ENCODE assay signal across 8 cellular contexts in the genomic region with DNA sequence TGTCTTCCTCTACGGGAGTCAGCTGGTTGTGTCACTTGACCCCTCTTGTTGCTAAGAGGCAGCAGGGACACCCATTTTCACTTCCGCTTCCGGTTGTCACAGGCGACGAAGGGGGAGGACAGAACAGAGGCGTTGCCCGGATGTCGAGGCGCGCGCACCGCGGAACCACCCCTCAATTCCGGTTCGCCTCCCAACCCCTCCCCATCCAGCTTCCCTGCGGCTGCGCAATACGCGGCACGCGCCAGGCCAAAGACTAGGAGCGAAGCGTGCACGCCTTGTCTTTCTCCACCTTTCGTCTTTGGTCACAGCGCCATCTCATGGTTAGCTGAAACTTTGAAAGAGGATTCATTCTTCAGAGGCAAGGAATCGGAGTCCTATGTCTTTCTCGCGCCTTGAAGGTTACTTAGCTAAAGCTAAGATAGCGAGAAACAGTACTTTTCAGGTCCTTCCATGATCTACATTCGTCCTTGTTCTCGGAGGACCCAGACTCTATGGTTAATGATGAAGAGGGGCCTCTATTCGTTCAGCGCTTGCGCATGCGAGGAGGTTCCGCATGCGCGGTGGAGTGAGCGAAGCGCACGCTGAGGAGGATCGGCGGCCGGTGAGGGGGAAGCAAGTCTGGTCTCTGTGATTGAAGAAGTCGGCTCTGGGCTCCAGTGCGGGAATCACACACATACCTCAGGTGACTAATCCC. TPM values are rescaled to one million over a fixed set of nuclear protein-coding genes. Genes with fewer than 3 reads are reported as not detected.
A peak's percentile ranks its signal among the peaks of the same experiment; 100 is the strongest.
DNase-seq lines count a peak whose midpoint lies in the region; ATAC-seq and TF ChIP-seq lines count a peak whose summit lies in the region.

A gene (minus strand): TSS at position 30 of the 694 bp plus-strand sequence. CDS start 106 bp downstream, outside the sequence.
A gene (plus strand): TSS at position 554 of the 694 bp plus-strand sequence. CDS start 4,440 bp downstream, outside the sequence.

- no peaks in the 10 kb centered on the region for H3K27me3 ChIP-seq in KMS-11 (ENCODE audit: insufficient read depth, low read depth)
- no peaks in the 10 kb centered on the region for H3K27me3 ChIP-seq in Peyer's patch
- no peaks in the 10 kb centered on the region for H3K27me3 ChIP-seq in esophagus muscularis mucosa

- peak; percentile 98 for TF ChIP-seq CTCF in KMS-11 (conservative IDR thresholded peaks at IDR 0.05; ENCODE audit: low read depth, low read length)
- peak; percentile 78 to 100 (median 95) for TF ChIP-seq CTCF in Peyer's patch (IDR thresholded peaks at IDR 0.05)
- peak; percentile 87 to 96 (median 96) for TF ChIP-seq CTCF in esophagus muscularis mucosa (IDR thresholded peaks at IDR 0.05)

- peaks cover 68% of the 10 kb centered on the region for H3K4me1 Mint-ChIP-seq in activated T-cell treated with anti-CD3 and anti-CD28 coated beads, Interleukin-2, amount 50 U/mL, for 72 hours (ENCODE audit: low read depth)
- peaks cover 63% of the 10 kb centered on the region for H3K4me1 Mint-ChIP-seq in stimulated activated effector memory CD8-positive, alpha-beta T cell treated with anti-CD3 and anti-CD28 coated beads, Interleukin-12 subunit alpha, Interleukin-12 subunit beta, amount 100 ng/mL, for 72 hours

- H3K4me2 ChIP-seq in KMS-11 = peak within 1 kb of the TSS; percentile 78

- peak within 1 kb of the TSS; percentile 83 for H3K9ac ChIP-seq in KMS-11

- peak within 1 kb of the TSS; percentile 75 for H2AFZ ChIP-seq in KMS-11 (ENCODE audit: low read depth)

- H3K36me3 ChIP-seq in KMS-11 (ENCODE audit: insufficient read depth) = no peaks in the 10 kb centered on the region
- peaks cover 0 to 4% (median 0%) of the 10 kb centered on the region in 3 donors for H3K36me3 ChIP-seq in Peyer's patch
- peaks cover 0 to 16% (median 6%) of the 10 kb centered on the region in 4 donors for H3K36me3 ChIP-seq in esophagus muscularis mucosa

- under 1% methylated on average over 34 of the region's 47 CpGs for WGBS in esophagus muscularis mucosa

- H3K27ac ChIP-seq in KMS-11 (peak within 1 kb of the TSS; percentile 79), Peyer's patch (peak within 1 kb of the TSS; percentile 77 to 95 (median 90)), esophagus muscularis mucosa (replicated peaks in 1 of 4) (peak within 1 kb of the TSS; percentile 82 to 93 (median 90))

- H3K4me3 ChIP-seq in KMS-11 (IDR thresholded peaks at IDR 0.05; ENCODE audit: insufficient read depth, low read depth, low read length) (no peak within 1 kb of the TSS), Peyer's patch (peak within 1 kb of the TSS; percentile 61 to 80 (median 71)), esophagus muscularis mucosa (peak within 1 kb of the TSS; percentile 64 to 81 (median 72))

- peaks cover 50% of the 10 kb centered on the region for H3K4me1 ChIP-seq in KMS-11 (ENCODE audit: low read depth, poor library complexity, severe bottlenecking)
- peaks cover 0 to 45% (median 3%) of the 10 kb centered on the region in 4 donors for H3K4me1 ChIP-seq in Peyer's patch
- H3K4me1 ChIP-seq in esophagus muscularis mucosa = peaks cover 56 to 78% (median 69%) of the 10 kb centered on the region in 4 donors

- H3K27me3 Mint-ChIP-seq in activated T-cell treated with anti-CD3 and anti-CD28 coated beads, Interleukin-2, amount 50 U/mL, for 72 hours (ENCODE audit: low read depth) = no peaks in the 10 kb centered on the region

- no peaks in the 10 kb centered on the region for H3K9me3 Mint-ChIP-seq in activated T-cell treated with anti-CD3 and anti-CD28 coated beads, Interleukin-2, amount 50 U/mL, for 72 hours
- no peaks in the 10 kb centered on the region for H3K9me3 Mint-ChIP-seq in stimulated activated effector memory CD8-positive, alpha-beta T cell treated with anti-CD3 and anti-CD28 coated beads, Interleukin-12 subunit alpha, Interleukin-12 subunit beta, amount 100 ng/mL, for 72 hours

- peak; percentile 56 to 58 for TF ChIP-seq POLR2A in Peyer's patch (IDR thresholded peaks at IDR 0.05)
- TF ChIP-seq POLR2A in esophagus muscularis mucosa (IDR thresholded peaks at IDR 0.05; ENCODE audit: low read depth) = peak; percentile 76

- ATAC-seq in GM21723 (IDR thresholded peaks at IDR 0.05; ENCODE audit: unreplicated experiment) = peak; percentile 88
- peak; percentile 91 to 93 for ATAC-seq in activated T-cell treated with anti-CD3 and anti-CD28 coated beads, Interleukin-2, amount 50 U/mL, for 72 hours (replicated peaks in 1 of 2)
- peak; percentile 93 for ATAC-seq in stimulated activated effector memory CD8-positive, alpha-beta T cell treated with anti-CD3 and anti-CD28 coated beads, Interleukin-12 subunit alpha, Interleukin-12 subunit beta, amount 100 ng/mL, for 72 hours

- intact Hi-C loops in esophagus muscularis mucosa (cut with DNase I) = no loop called here

- DNase-seq in DMS79 treated with DMSO at 0.1 percent for 48 hours (lab: John Stamatoyannopoulos, UW) = peak; percentile 100
- peak; percentile 98 to 100 (median 99) for DNase-seq in Peyer's patch
- DNase-seq in activated T-cell treated with anti-CD3 and anti-CD28 coated beads, Interleukin-2, amount 50 U/mL, for 72 hours = peak; percentile 99 to 100
- peak; percentile 99 for DNase-seq in esophagus muscularis mucosa (ENCODE audit: extremely low spot score)
- peak; percentile 99 for DNase-seq in myocyte (ENCODE audit: low read depth)
- peak; percentile 98 to 99 for DNase-seq in stimulated activated effector memory CD8-positive, alpha-beta T cell treated with anti-CD3 and anti-CD28 coated beads, Interleukin-12 subunit alpha, Interleukin-12 subunit beta, amount 100 ng/mL, for 72 hours (ENCODE audit: low spot score in 2 of 2)

- H3K9me3 ChIP-seq in Peyer's patch = no peaks in the 10 kb centered on the region
- H3K9me3 ChIP-seq in esophagus muscularis mucosa = no peaks in the 10 kb centered on the region

- peaks cover 9 to 17% of the 10 kb centered on the region in 2 donors for H3K36me3 Mint-ChIP-seq in activated T-cell treated with anti-CD3 and anti-CD28 coated beads, Interleukin-2, amount 50 U/mL, for 72 hours (ENCODE audit: insufficient read depth in 2 of 2)
- H3K36me3 Mint-ChIP-seq in stimulated activated effector memory CD8-positive, alpha-beta T cell treated with anti-CD3 and anti-CD28 coated beads, Interleukin-12 subunit alpha, Interleukin-12 subunit beta, amount 100 ng/mL, for 72 hours = peaks cover 58% of the 10 kb centered on the region

- no peak for TF ChIP-seq EP300 in esophagus muscularis mucosa (IDR thresholded peaks at IDR 0.05)

- H3K27ac Mint-ChIP-seq in activated T-cell treated with anti-CD3 and anti-CD28 coated beads, Interleukin-2, amount 50 U/mL, for 72 hours = peak within 1 kb of the TSS; percentile 96
- H3K27ac Mint-ChIP-seq in stimulated activated effector memory CD8-positive, alpha-beta T cell treated with anti-CD3 and anti-CD28 coated beads, Interleukin-12 subunit alpha, Interleukin-12 subunit beta, amount 100 ng/mL, for 72 hours = peak within 1 kb of the TSS; percentile 99

- no peaks in the 10 kb centered on the region for H4K20me1 ChIP-seq in KMS-11 (ENCODE audit: insufficient read depth)

- H3K79me2 ChIP-seq in KMS-11 (ENCODE audit: insufficient read depth, low read depth) = peaks cover 54% of the 10 kb centered on the region

- H3K4me3 Mint-ChIP-seq in activated T-cell treated with anti-CD3 and anti-CD28 coated beads, Interleukin-2, amount 50 U/mL, for 72 hours = peak within 1 kb of the TSS; percentile 91 to 96
- H3K4me3 Mint-ChIP-seq in stimulated activated effector memory CD8-positive, alpha-beta T cell treated with anti-CD3 and anti-CD28 coated beads, Interleukin-12 subunit alpha, Interleukin-12 subunit beta, amount 100 ng/mL, for 72 hours = peak within 1 kb of the TSS; percentile 97

RNA-seq across cellular contexts. Expression of the first gene that starts in this region (rescaled TPM):
- total RNA-seq in Peyer's patch (10 to 100 TPM; 67.0 to 93.3 (median 78.5) TPM), esophagus muscularis mucosa (100 to 1,000 TPM in 1 of 4 donors, 10 to 100 TPM in 3; 69.3 to 117 (median 98.4) TPM), myocyte (130 and 183 TPM in 2 replicates)
- total RNA-seq in activated T-cell treated with anti-CD3 and anti-CD28 coated beads, Interleukin-2, amount 50 U/mL, for 72 hours = 10 to 100 TPM; 24.5 to 27.3 TPM
- 75.2 TPM for polyA plus RNA-seq in myocyte (2012)

RNA-seq across cellular contexts. Expression of the second gene that starts in this region (rescaled TPM):
- total RNA-seq in Peyer's patch = 10 to 100 TPM; 27.1 to 74.3 (median 35.9) TPM
- total RNA-seq in activated T-cell treated with anti-CD3 and anti-CD28 coated beads, Interleukin-2, amount 50 U/mL, for 72 hours = 100 to 1,000 TPM; 132 to 172 TPM
- 100 to 1,000 TPM in 3 of 4 donors, 10 to 100 TPM in 1; 73.2 to 178 (median 114) TPM for total RNA-seq in esophagus muscularis mucosa
- total RNA-seq in myocyte = 180 and 194 TPM in 2 replicates
- polyA plus RNA-seq in myocyte (2012) = 92.8 TPM
